35 cellular contexts compared by ENCODE assay signal in the genomic region with DNA sequence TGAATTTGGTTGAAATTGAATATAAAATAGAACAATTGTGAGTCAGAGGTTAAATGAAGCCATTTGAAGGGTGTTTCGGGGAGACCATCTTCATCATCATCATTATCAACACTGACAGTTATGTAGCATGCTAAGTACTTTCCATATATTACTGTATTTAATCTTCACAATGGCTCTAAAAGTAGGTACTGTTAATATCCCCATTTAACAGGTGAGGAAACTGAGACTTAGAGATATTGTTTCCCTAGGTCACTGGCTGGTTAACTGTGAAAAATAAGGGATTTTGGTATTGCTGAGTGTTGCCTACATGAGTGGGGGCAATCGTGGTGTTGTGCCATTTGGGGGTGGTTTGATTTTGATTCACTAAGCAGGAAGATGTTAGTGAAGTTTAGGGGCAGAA.
"Had no signal": no experiment of that assay in that cellular context is flagged by ENCODE, and none has a peak within 500 bp of the region (broad histone marks: within the 10 kb centered on the region; RNA-seq: fewer than 3 reads in every experiment).

No MANE protein-coding gene starts in this region.

- H3K27me3 ChIP-seq: MG63 had no signal

- H3K9me3 ChIP-seq: MG63 had no signal

- DNase-seq: Karpas-422, Kasumi-1, MG63, MM.1S, MV-4-11, NCI-H1048, NCI-H1092, NCI-H1092 treated with DMSO at 0.1 percent for 48 hours, NCI-H1105, NCI-H1105 treated with DMSO at 0.1 percent for 48 hours, NCI-H1417, NCI-H1417 treated with DMSO at 0.1 percent for 48 hours, NCI-H1436, NCI-H1436 treated with DMSO at 0.1 percent for 48 hours, NCI-H146, NCI-H1694, NCI-H1694 treated with DMSO at 0.1 percent for 48 hours, NCI-H187, NCI-H187 treated with DMSO at 0.1 percent for 48 hours, NCI-H1930, NCI-H2029, NCI-H2029 treated with DMSO at 0.1 percent for 48 hours, NCI-H2081, NCI-H2081 treated with DMSO at 0.1 percent for 48 hours, NCI-H2107, NCI-H2171, NCI-H2171 treated with DMSO at 0.1 percent for 48 hours, NCI-H2227 treated with DMSO at 0.1 percent for 48 hours, NCI-H226, NCI-H345, NCI-H446, NCI-H446 treated with DMSO at 0.1 percent for 48 hours, NCI-H510A, NCI-H510A treated with DMSO at 0.1 percent for 48 hours, NCI-H524 had no signal

- H3K4me3 ChIP-seq: MG63 had no signal

- H3K36me3 ChIP-seq: MG63 had no signal
